Comparison of ENCODE assay signal across 12 cellular contexts in the genomic region with DNA sequence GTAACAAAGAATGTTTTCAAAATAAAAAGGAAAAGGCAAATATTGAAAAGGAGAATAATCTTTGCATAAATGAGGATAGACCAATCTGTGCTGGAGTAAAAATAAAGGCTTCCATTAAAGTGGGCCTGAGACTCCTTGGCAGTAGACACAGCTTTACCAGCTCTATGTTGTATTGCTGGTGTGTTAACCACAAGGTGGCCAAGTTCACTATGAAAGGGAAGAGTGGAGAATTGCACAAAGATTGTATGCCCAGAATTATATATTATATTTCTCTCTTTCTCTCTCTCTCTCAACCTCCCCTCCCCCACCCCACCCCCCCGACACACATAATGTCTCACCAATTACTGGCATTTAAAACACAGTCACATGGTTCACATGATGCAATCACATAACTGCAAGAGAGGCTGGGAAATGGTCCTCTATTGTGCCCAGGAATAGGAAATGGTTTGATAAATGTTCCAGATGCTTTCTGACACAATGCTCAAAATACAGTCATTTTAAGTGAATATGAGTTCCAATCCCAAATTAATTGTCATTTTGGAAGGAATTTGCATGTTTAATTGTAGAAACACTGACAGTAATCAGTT.
A peak's percentile ranks its signal among the peaks of the same experiment; 100 is the strongest.
DNase-seq lines count a peak whose midpoint lies in the region; ATAC-seq, FAIRE-seq and TF ChIP-seq lines count a peak whose summit lies in the region.
"Had no signal": no experiment of that assay in that cellular context is flagged by ENCODE, and none has a peak within 500 bp of the region (broad histone marks: within the 10 kb centered on the region; RNA-seq: fewer than 3 reads in every experiment).

No MANE protein-coding gene starts in this region.

- peak; percentile 53; the same call in 2 of the 3 replicates for ATAC-seq in HepG2
- ATAC-seq in gastrocnemius medialis: no peak

- no peaks in the 10 kb centered on the region for H3K79me2 ChIP-seq in MM.1S (ENCODE audit: low read length)
- no peaks in the 10 kb centered on the region for H3K79me2 ChIP-seq in HepG2 (ENCODE audit: insufficient read depth, low read length)
- H3K79me2 ChIP-seq: parathyroid adenoma had no signal

- no peak for FAIRE-seq in HepG2 (lab: Jason Lieb, UNC)
- FAIRE-seq: frontal cortex, islet of Langerhans had no signal

- TF ChIP-seq RAD21 in HepG2 (CRISPR knock-in tag; IDR thresholded peaks at IDR 0.05): no peak

- H3K27ac ChIP-seq in MM.1S (ENCODE audit: low read length) (no peak overlapping the region), brain microvascular endothelial cell (no peak overlapping the region), HepG2 (ENCODE audit: extremely low read length, insufficient read depth, low read length) (no peak overlapping the region), gastrocnemius medialis (no peak overlapping the region)
- H3K27ac ChIP-seq: parathyroid adenoma had no signal

- no peaks in the 10 kb centered on the region for H3F3A ChIP-seq in MM.1S (ENCODE audit: insufficient read depth, low read length)

- H3K9me3 ChIP-seq in MM.1S (replicated peaks; ENCODE audit: insufficient read depth, low read length) (no peaks in the 10 kb centered on the region), HepG2 (ENCODE audit: low read length) (no peaks in the 10 kb centered on the region), gastrocnemius medialis (no peaks in the 10 kb centered on the region)

- peak; percentile 46 for DNase-seq in ELR (ENCODE audit: low read depth)
- DNase-seq in MM.1S: no peak
- DNase-seq in brain microvascular endothelial cell: no peak
- DNase-seq in HepG2 (ENCODE audit: low spot score): no peak
- no peak for DNase-seq in GM20000 (ENCODE audit: low spot score)
- DNase-seq in gastrocnemius medialis: no peak
- no peak for DNase-seq in AML-193 (lab: John Stamatoyannopoulos, UW)
- DNase-seq: activated CD4-positive, alpha-beta T cell treated with anti-CD3 and anti-CD28 coated beads for 1 hour; NCI-H1694 treated with DMSO at 0.1 percent for 48 hours had no signal

- H2AFZ ChIP-seq in MM.1S (ENCODE audit: low read length): no peak overlapping the region
- H2AFZ ChIP-seq in HepG2 (ENCODE audit: low read length): no peak overlapping the region
- H2AFZ ChIP-seq: parathyroid adenoma had no signal

- POLR2A ChIA-PET in HepG2 (lab: Yijun Ruan, JAX): no interaction called here

- H3K4me2 ChIP-seq in MM.1S (ENCODE audit: low read depth, low read length) (no peak overlapping the region), HepG2 (ENCODE audit: low read depth, low read length) (no peak overlapping the region)

- H3K36me3 ChIP-seq in MM.1S (replicated peaks; ENCODE audit: insufficient read depth, low read length) (no peaks in the 10 kb centered on the region), brain microvascular endothelial cell (replicated peaks) (no peaks in the 10 kb centered on the region), HepG2 (replicated peaks in 1 of 2; ENCODE audit: control insufficient read depth in 1 of 2, insufficient read depth in 2 of 2, low read length in 2 of 2) (no peaks in the 10 kb centered on the region), gastrocnemius medialis (no peaks in the 10 kb centered on the region)

- H3K9ac ChIP-seq in MM.1S (ENCODE audit: low read length): no peak overlapping the region
- H3K9ac ChIP-seq in HepG2 (ENCODE audit: insufficient read depth, low read depth, low read length): no peak overlapping the region
- H3K9ac ChIP-seq: parathyroid adenoma had no signal

- intact Hi-C loops in HepG2 (cut with micrococcal nuclease; ENCODE audit: unreplicated experiment) (no loop called here), gastrocnemius medialis (cut with DNase I; ENCODE audit: low total_unique reads) (no loop called here)

- BruUV-seq in HepG2 (replicated peaks; lab: Mats Ljungman, UMichigan): no TSS peak

- H4K20me1 ChIP-seq in MM.1S (ENCODE audit: insufficient read depth, low read length) (no peaks in the 10 kb centered on the region), HepG2 (ENCODE audit: insufficient read depth, low read length) (no peaks in the 10 kb centered on the region)

- H3K27me3 ChIP-seq in MM.1S (replicated peaks; ENCODE audit: insufficient read depth, low read length) (no peaks in the 10 kb centered on the region), brain microvascular endothelial cell (replicated peaks) (no peaks in the 10 kb centered on the region), HepG2 (ENCODE audit: control insufficient read depth in 1 of 2, insufficient read depth in 2 of 2, low read length in 2 of 2) (no peaks in the 10 kb centered on the region), gastrocnemius medialis (no peaks in the 10 kb centered on the region)

- TF ChIP-seq EP300 in HepG2 (IDR thresholded peaks at IDR 0.05; ENCODE audit: low read depth in 2 of 2, low read length in 2 of 2): no peak
- TF ChIP-seq EP300 in HepG2 (CRISPR knock-in tag; IDR thresholded peaks at IDR 0.05; ENCODE audit: borderline replicate concordance): no peak

- in situ Hi-C loops in brain microvascular endothelial cell (cut with HindIII; ENCODE audit: low pct_ligation_motif_present, low sequenced_read_pairs) (no loop called here), HepG2 (cut with HindIII; ENCODE audit: extremely low pct_ligation_motif_present, low pct_unique_long_range_greater_than_20kb) (no loop called here), gastrocnemius medialis (cut with MboI; ENCODE audit: low sequenced_read_pairs in 4 of 4) (no loop called here)

- WGBS in HepG2 (ENCODE audit: low lambda C conversion rate): 6% methylated on average over 1 of the region's 1 CpG

- H3K4me1 ChIP-seq in MM.1S (ENCODE audit: low read length): no peaks in the 10 kb centered on the region
- H3K4me1 ChIP-seq in HepG2 (ENCODE audit: insufficient read depth, low read length): no peaks in the 10 kb centered on the region
- no peaks in the 10 kb centered on the region for H3K4me1 ChIP-seq in gastrocnemius medialis
- H3K4me1 ChIP-seq: parathyroid adenoma had no signal

- H3K4me3 ChIP-seq in MM.1S (ENCODE audit: low read length) (no peak overlapping the region), brain microvascular endothelial cell (ENCODE audit: low read depth, low read length) (no peak overlapping the region), HepG2 (replicated peaks in 1 of 3; ENCODE audit: insufficient read depth in 1 of 3, low read depth in 2 of 3, low read length in 3 of 3) (no peak overlapping the region), gastrocnemius medialis (no peak overlapping the region)

- TF ChIP-seq POLR2A in HepG2 (IDR thresholded peaks at IDR 0.05; ENCODE audit: insufficient read depth in 1 of 2, low read depth in 2 of 2, low read length in 2 of 2): no peak
- no peak for TF ChIP-seq POLR2A in gastrocnemius medialis (IDR thresholded peaks at IDR 0.05)

- H3K9me2 ChIP-seq in MM.1S (replicated peaks; ENCODE audit: insufficient read depth, low read length): no peaks in the 10 kb centered on the region

- CTCF ChIA-PET in HepG2 (lab: Yijun Ruan, JAX; ENCODE audit: low intra/inter-chr PET ratio, low total read pairs): no interaction called here

- TF ChIP-seq CTCF in MM.1S (IDR thresholded peaks at IDR 0.05; ENCODE audit: low read length) (peak; percentile 9; the same call in 1 of the 2 replicates), brain microvascular endothelial cell (IDR thresholded peaks at IDR 0.05; ENCODE audit: low read depth, low read length, missing control alignments) (peak; percentile 24), HepG2 (CRISPR knock-in tag; IDR thresholded peaks at IDR 0.05) (no peak), GM20000 (IDR thresholded peaks at IDR 0.05; ENCODE audit: extremely low read depth, missing control alignments) (no peak), gastrocnemius medialis (IDR thresholded peaks at IDR 0.05 in 4 of 5, conservative IDR thresholded peaks at IDR 0.05 in 1 of 5) (no peak)

TF ChIP-seq in HepG2, 621 proteins besides CTCF, POLR2A, EP300 and RAD21 (continues in another document):
- TF ChIP-seq MATR3 (CRISPR knock-in tag; IDR thresholded peaks at IDR 0.05): no peak
- no peak for TF ChIP-seq SNRNP70 (IDR thresholded peaks at IDR 0.05; ENCODE audit: low read depth, low read length)
- no peak for TF ChIP-seq RFX3 (CRISPR knock-in tag; IDR thresholded peaks at IDR 0.05)
- no peak for TF ChIP-seq ZNF329 (CRISPR knock-in tag; IDR thresholded peaks at IDR 0.05; ENCODE audit: low read depth)
- TF ChIP-seq, protein P1, sequence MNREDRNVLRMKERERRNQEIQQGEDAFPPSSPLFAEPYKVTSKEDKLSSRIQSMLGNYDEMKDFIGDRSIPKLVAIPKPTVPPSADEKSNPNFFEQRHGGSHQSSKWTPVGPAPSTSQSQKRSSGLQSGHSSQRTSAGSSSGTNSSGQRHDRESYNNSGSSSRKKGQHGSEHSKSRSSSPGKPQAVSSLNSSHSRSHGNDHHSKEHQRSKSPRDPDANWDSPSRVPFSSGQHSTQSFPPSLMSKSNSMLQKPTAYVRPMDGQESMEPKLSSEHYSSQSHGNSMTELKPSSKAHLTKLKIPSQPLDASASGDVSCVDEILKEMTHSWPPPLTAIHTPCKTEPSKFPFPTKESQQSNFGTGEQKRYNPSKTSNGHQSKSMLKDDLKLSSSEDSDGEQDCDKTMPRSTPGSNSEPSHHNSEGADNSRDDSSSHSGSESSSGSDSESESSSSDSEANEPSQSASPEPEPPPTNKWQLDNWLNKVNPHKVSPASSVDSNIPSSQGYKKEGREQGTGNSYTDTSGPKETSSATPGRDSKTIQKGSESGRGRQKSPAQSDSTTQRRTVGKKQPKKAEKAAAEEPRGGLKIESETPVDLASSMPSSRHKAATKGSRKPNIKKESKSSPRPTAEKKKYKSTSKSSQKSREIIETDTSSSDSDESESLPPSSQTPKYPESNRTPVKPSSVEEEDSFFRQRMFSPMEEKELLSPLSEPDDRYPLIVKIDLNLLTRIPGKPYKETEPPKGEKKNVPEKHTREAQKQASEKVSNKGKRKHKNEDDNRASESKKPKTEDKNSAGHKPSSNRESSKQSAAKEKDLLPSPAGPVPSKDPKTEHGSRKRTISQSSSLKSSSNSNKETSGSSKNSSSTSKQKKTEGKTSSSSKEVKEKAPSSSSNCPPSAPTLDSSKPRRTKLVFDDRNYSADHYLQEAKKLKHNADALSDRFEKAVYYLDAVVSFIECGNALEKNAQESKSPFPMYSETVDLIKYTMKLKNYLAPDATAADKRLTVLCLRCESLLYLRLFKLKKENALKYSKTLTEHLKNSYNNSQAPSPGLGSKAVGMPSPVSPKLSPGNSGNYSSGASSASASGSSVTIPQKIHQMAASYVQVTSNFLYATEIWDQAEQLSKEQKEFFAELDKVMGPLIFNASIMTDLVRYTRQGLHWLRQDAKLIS (CRISPR knock-in tag; IDR thresholded peaks at IDR 0.05): no peak
- no peak for TF ChIP-seq ARNT (IDR thresholded peaks at IDR 0.05)
- TF ChIP-seq ZNF251 (CRISPR knock-in tag; IDR thresholded peaks at IDR 0.05): no peak

Comparison
In these comparisons a context has a peak if more than half of its experiments do, and no peak if none do; other contexts are left out.
1. CTCF ChIP-seq: peak in MM.1S (single experiment) and brain microvascular endothelial cell (single experiment); none in HepG2 (single experiment), GM20000 (single experiment) and gastrocnemius medialis (0 of 5).